ENCODE assay signal across 14 cellular contexts in genomic region chr5:142772766-142773293, GRCh38. TPM values are rescaled to one million over a fixed set of nuclear protein-coding genes. Genes with fewer than 3 reads are reported as not detected.
DNase-seq lines count a peak whose midpoint lies in the region; ATAC-seq and TF ChIP-seq lines count a peak whose summit lies in the region.
"Had no signal": no experiment of that assay in that cellular context is flagged by ENCODE, and none has a peak within 500 bp of the region (broad histone marks: within the 10 kb centered on the region; RNA-seq: fewer than 3 reads in every experiment).

No MANE protein-coding gene starts in this region.

- no peaks in the 10 kb centered on the region for H3K9me3 Mint-ChIP-seq in activated CD4-positive, alpha-beta memory T cell treated with anti-CD3 and anti-CD28 coated beads for 36 hours
- H3K9me3 Mint-ChIP-seq in activated CD4-positive, alpha-beta memory T cell treated with anti-CD3 and anti-CD28 coated beads, Interleukin-2, amount 10 ng/mL, durations not matched to agents 7 days and 5 days, result no peaks in the 10 kb centered on the region
- no peaks in the 10 kb centered on the region for H3K9me3 Mint-ChIP-seq in nephron
- no peaks in the 10 kb centered on the region for H3K9me3 Mint-ChIP-seq in activated CD4-positive, alpha-beta T cell treated with anti-CD3 and anti-CD28 coated beads for 36 hours (ENCODE audit: low read depth)

- no peaks in the 10 kb centered on the region for H3K36me3 Mint-ChIP-seq in activated CD4-positive, alpha-beta memory T cell treated with anti-CD3 and anti-CD28 coated beads for 36 hours
- H3K36me3 Mint-ChIP-seq in activated CD4-positive, alpha-beta memory T cell treated with anti-CD3 and anti-CD28 coated beads, Interleukin-2, amount 10 ng/mL, durations not matched to agents 7 days and 5 days (ENCODE audit: low read depth), result no peaks in the 10 kb centered on the region
- no peaks in the 10 kb centered on the region for H3K36me3 Mint-ChIP-seq in nephron (ENCODE audit: low read depth)
- no peaks in the 10 kb centered on the region for H3K36me3 Mint-ChIP-seq in activated CD4-positive, alpha-beta T cell treated with anti-CD3 and anti-CD28 coated beads for 36 hours (ENCODE audit: low read depth)

- peak overlapping the region; percentile 20 for H3K4me3 Mint-ChIP-seq in activated CD4-positive, alpha-beta memory T cell treated with anti-CD3 and anti-CD28 coated beads for 36 hours
- H3K4me3 Mint-ChIP-seq in activated CD4-positive, alpha-beta memory T cell treated with anti-CD3 and anti-CD28 coated beads, Interleukin-2, amount 10 ng/mL, durations not matched to agents 7 days and 5 days, result no peak overlapping the region
- H3K4me3 Mint-ChIP-seq in nephron, result peak overlapping the region; percentile 47 to 77 (median 61)
- no peak overlapping the region for H3K4me3 Mint-ChIP-seq in activated CD4-positive, alpha-beta T cell treated with anti-CD3 and anti-CD28 coated beads for 36 hours

- CTCF ChIA-PET in activated CD4-positive, alpha-beta memory T cell treated with anti-CD3 and anti-CD28 coated beads for 36 hours (lab: Charles Lee), result interaction anchor here (0.7 to 7.2 kb wide), 7 partner anchors 11 to 116 kb away, joined by 3 to 43 read pairs (median 14); no protein-coding TSS in a partner anchor
- CTCF ChIA-PET in activated CD4-positive, alpha-beta memory T cell treated with anti-CD3 and anti-CD28 coated beads, Interleukin-2, amount 10 ng/mL, durations not matched to agents 7 days and 5 days (lab: Charles Lee), result interaction anchor here (0.6 to 7.5 kb wide), 6 partner anchors 11 to 116 kb away, joined by 3 to 48 read pairs (median 5); no protein-coding TSS in a partner anchor
- CTCF ChIA-PET in activated CD4-positive, alpha-beta T cell treated with anti-CD3 and anti-CD28 coated beads for 36 hours (lab: Charles Lee), result interaction anchor here (0.8 to 8.2 kb wide), 7 partner anchors 9 to 108 kb away, joined by 3 to 75 read pairs (median 33); no protein-coding TSS in a partner anchor

- H3K9ac ChIP-seq in duodenal mucosa (ENCODE audit: low read depth in 1 of 2, low read length in 2 of 2), result no peak overlapping the region

- peaks cover 15 to 40% of the 10 kb centered on the region in 2 donors for H3K4me1 ChIP-seq in duodenal mucosa (ENCODE audit: control insufficient read depth in 1 of 2, insufficient read depth in 2 of 2, low read length in 2 of 2)

- peak overlapping the region; percentile 4 for H3K27ac Mint-ChIP-seq in activated CD4-positive, alpha-beta memory T cell treated with anti-CD3 and anti-CD28 coated beads for 36 hours
- H3K27ac Mint-ChIP-seq in activated CD4-positive, alpha-beta memory T cell treated with anti-CD3 and anti-CD28 coated beads, Interleukin-2, amount 10 ng/mL, durations not matched to agents 7 days and 5 days, result no peak overlapping the region
- no peak overlapping the region for H3K27ac Mint-ChIP-seq in nephron
- H3K27ac Mint-ChIP-seq in activated CD4-positive, alpha-beta T cell treated with anti-CD3 and anti-CD28 coated beads for 36 hours, result no peak overlapping the region

- DNase-seq in activated CD4-positive, alpha-beta memory T cell treated with anti-CD3 and anti-CD28 coated beads for 36 hours, result no peak
- no peak for DNase-seq in activated CD4-positive, alpha-beta memory T cell treated with anti-CD3 and anti-CD28 coated beads, Interleukin-2, amount 10 ng/mL, durations not matched to agents 7 days and 5 days
- no peak for DNase-seq in NB4 (ENCODE audit: low read depth)
- DNase-seq in stimulated activated CD8-positive, alpha-beta memory T cell treated with anti-CD3 and anti-CD28 coated beads, Interleukin-4, amount 100 ng/mL, for 48 hours, result no peak
- no peak for DNase-seq in activated CD4-positive, alpha-beta T cell treated with anti-CD3 and anti-CD28 coated beads for 36 hours
- DNase-seq: foreskin fibroblast, NCI-H1105, NCI-H510A, RPMI8226, T1000 had no signal

- intact Hi-C loops in activated CD4-positive, alpha-beta memory T cell treated with anti-CD3 and anti-CD28 coated beads for 36 hours (cut with micrococcal nuclease), result loop anchor here (2.0 to 10.0 kb wide), 2 partner anchors 54 to 662 kb away; no protein-coding TSS in a partner anchor
- intact Hi-C loops in activated CD4-positive, alpha-beta T cell treated with anti-CD3 and anti-CD28 coated beads for 36 hours (cut with DNase I, micrococcal nuclease), result loop anchor here (1.0 to 5.0 kb wide), 2 partner anchors 10 to 416 kb away; no protein-coding TSS in a partner anchor

- no peaks in the 10 kb centered on the region for H3K27me3 ChIP-seq in duodenal mucosa (ENCODE audit: control insufficient read depth in 1 of 2, insufficient read depth in 2 of 2, low read length in 2 of 2)

- no peaks in the 10 kb centered on the region for H3K36me3 ChIP-seq in duodenal mucosa (ENCODE audit: control insufficient read depth in 1 of 2, insufficient read depth in 2 of 2, low read length in 2 of 2)

- ATAC-seq in GM18867 (IDR thresholded peaks at IDR 0.05; ENCODE audit: unreplicated experiment), result no peak
- no peak for ATAC-seq in activated CD4-positive, alpha-beta T cell treated with anti-CD3 and anti-CD28 coated beads for 36 hours

- no peak for TF ChIP-seq POLR2A in NB4 (IDR thresholded peaks at IDR 0.05; ENCODE audit: extremely low read depth, insufficient read length)

- TF ChIP-seq CTCF in NB4 (IDR thresholded peaks at IDR 0.05; ENCODE audit: low read depth, low read length) (no peak), nephron (IDR thresholded peaks at IDR 0.05; ENCODE audit: unreplicated experiment in 3 of 3) (no peak)

- H3K27me3 Mint-ChIP-seq in activated CD4-positive, alpha-beta memory T cell treated with anti-CD3 and anti-CD28 coated beads for 36 hours, result no peaks in the 10 kb centered on the region
- H3K27me3 Mint-ChIP-seq in activated CD4-positive, alpha-beta memory T cell treated with anti-CD3 and anti-CD28 coated beads, Interleukin-2, amount 10 ng/mL, durations not matched to agents 7 days and 5 days, result peaks cover 3% of the 10 kb centered on the region
- peaks cover 45% of the 10 kb centered on the region for H3K27me3 Mint-ChIP-seq in nephron (ENCODE audit: low read depth)
- H3K27me3 Mint-ChIP-seq in activated CD4-positive, alpha-beta T cell treated with anti-CD3 and anti-CD28 coated beads for 36 hours, result no peaks in the 10 kb centered on the region

- H3K4me3 ChIP-seq in NB4 (ENCODE audit: low read depth, low read length) (peak overlapping the region; percentile 79), duodenal mucosa (ENCODE audit: low read depth in 1 of 2, low read length in 2 of 2) (peak overlapping the region; percentile 89 to 90)

- peaks cover 48% of the 10 kb centered on the region for H3K4me1 Mint-ChIP-seq in activated CD4-positive, alpha-beta memory T cell treated with anti-CD3 and anti-CD28 coated beads for 36 hours (ENCODE audit: low read depth)
- peaks cover 34% of the 10 kb centered on the region for H3K4me1 Mint-ChIP-seq in activated CD4-positive, alpha-beta memory T cell treated with anti-CD3 and anti-CD28 coated beads, Interleukin-2, amount 10 ng/mL, durations not matched to agents 7 days and 5 days
- peaks cover 15% of the 10 kb centered on the region for H3K4me1 Mint-ChIP-seq in nephron
- peaks cover 51% of the 10 kb centered on the region for H3K4me1 Mint-ChIP-seq in activated CD4-positive, alpha-beta T cell treated with anti-CD3 and anti-CD28 coated beads for 36 hours

- H3K9me3 ChIP-seq in duodenal mucosa (ENCODE audit: control insufficient read depth in 1 of 2, low read length in 2 of 2), result no peaks in the 10 kb centered on the region

- POLR2A ChIA-PET in activated CD4-positive, alpha-beta memory T cell treated with anti-CD3 and anti-CD28 coated beads for 36 hours (lab: Charles Lee), result interaction anchor here (1.1 to 4.5 kb wide), 2 partner anchors 11 to 51 kb away, joined by 3 to 48 read pairs; no protein-coding TSS in a partner anchor
- POLR2A ChIA-PET in activated CD4-positive, alpha-beta memory T cell treated with anti-CD3 and anti-CD28 coated beads, Interleukin-2, amount 10 ng/mL, durations not matched to agents 7 days and 5 days (lab: Charles Lee), result interaction anchor here (1.4 kb wide), 2 partner anchors 11 to 28 kb away, joined by 4 read pairs; no protein-coding TSS in a partner anchor
- POLR2A ChIA-PET in activated CD4-positive, alpha-beta T cell treated with anti-CD3 and anti-CD28 coated beads for 36 hours (lab: Charles Lee), result interaction anchor here (1.4 kb wide), 1 partner anchor 11 kb away, joined by 7 read pairs; no protein-coding TSS in a partner anchor

- no peak overlapping the region for H3K27ac ChIP-seq in duodenal mucosa (ENCODE audit: low read depth, low read length)
- H3K27ac ChIP-seq: 22Rv1 had no signal

RNA-seq across cellular contexts. Expression of gene ARHGAP26, which starts 2.7 kb away (rescaled TPM):
- total RNA-seq in activated CD4-positive, alpha-beta memory T cell treated with anti-CD3 and anti-CD28 coated beads for 36 hours, result 10 to 100 TPM; 16.4 to 16.9 TPM
- total RNA-seq in activated CD4-positive, alpha-beta memory T cell treated with anti-CD3 and anti-CD28 coated beads, Interleukin-2, amount 10 ng/mL, durations not matched to agents 7 days and 5 days, result 10 to 100 TPM; 14.8 to 17.1 TPM
- total RNA-seq in activated CD4-positive, alpha-beta T cell treated with anti-CD3 and anti-CD28 coated beads for 36 hours, result 10 to 100 TPM; 12.8 to 15.4 TPM

Comparison
In these comparisons a context has a peak if more than half of its experiments do, and no peak if none do; other contexts are left out.
1. H3K4me3 Mint-ChIP-seq: peak in activated CD4-positive, alpha-beta memory T cell treated with anti-CD3 and anti-CD28 coated beads for 36 hours (single experiment) and nephron (3 of 3); none in activated CD4-positive, alpha-beta memory T cell treated with anti-CD3 and anti-CD28 coated beads, Interleukin-2, amount 10 ng/mL, durations not matched to agents 7 days and 5 days (single experiment) and activated CD4-positive, alpha-beta T cell treated with anti-CD3 and anti-CD28 coated beads for 36 hours (single experiment).